1 cellular context compared by ENCODE assay signal in genomic region chr10:104231784-104232612, GRCh38.
TF ChIP-seq lines count a peak whose summit lies in the region.

Gene CFAP43 (minus strand): TSS chr10:104232364. CDS start chr10:104232246, 118 bp downstream.

TF ChIP-seq in K562, 482 proteins besides CTCF, POLR2A, EP300 and RAD21 (continued from another document and continues in another):
- TF ChIP-seq CEBPZ (IDR thresholded peaks at IDR 0.05; ENCODE audit: borderline replicate concordance, low read depth, low read length): no peak
- TF ChIP-seq DPF2 (IDR thresholded peaks at IDR 0.05): no peak
- no peak for TF ChIP-seq OTX1 (CRISPR knock-in tag; IDR thresholded peaks at IDR 0.05)
- TF ChIP-seq ZNF146 (CRISPR knock-in tag; IDR thresholded peaks at IDR 0.05; ENCODE audit: unreplicated experiment): no peak
- TF ChIP-seq SNAPC5 (CRISPR knock-in tag; IDR thresholded peaks at IDR 0.05): no peak
- TF ChIP-seq CHCHD3 (CRISPR knock-in tag; IDR thresholded peaks at IDR 0.05): no peak
- TF ChIP-seq IFI16 (CRISPR knock-in tag; IDR thresholded peaks at IDR 0.05): no peak
- no peak for TF ChIP-seq MED1 (CRISPR knock-in tag; IDR thresholded peaks at IDR 0.05; ENCODE audit: borderline replicate concordance)
- TF ChIP-seq CBX2 (IDR thresholded peaks at IDR 0.05; ENCODE audit: insufficient read depth, low read length, poor library complexity, severe bottlenecking): no peak
- TF ChIP-seq BDP1 (IDR thresholded peaks at IDR 0.05; ENCODE audit: insufficient read depth, insufficient read length): no peak
- TF ChIP-seq ZNF699 (CRISPR knock-in tag; IDR thresholded peaks at IDR 0.05; ENCODE audit: insufficient replicate concordance): no peak
- TF ChIP-seq ZNF512 (tag; IDR thresholded peaks at IDR 0.05): no peak
- no peak for TF ChIP-seq NBN (IDR thresholded peaks at IDR 0.05; ENCODE audit: low read depth)
- TF ChIP-seq, protein P1, sequence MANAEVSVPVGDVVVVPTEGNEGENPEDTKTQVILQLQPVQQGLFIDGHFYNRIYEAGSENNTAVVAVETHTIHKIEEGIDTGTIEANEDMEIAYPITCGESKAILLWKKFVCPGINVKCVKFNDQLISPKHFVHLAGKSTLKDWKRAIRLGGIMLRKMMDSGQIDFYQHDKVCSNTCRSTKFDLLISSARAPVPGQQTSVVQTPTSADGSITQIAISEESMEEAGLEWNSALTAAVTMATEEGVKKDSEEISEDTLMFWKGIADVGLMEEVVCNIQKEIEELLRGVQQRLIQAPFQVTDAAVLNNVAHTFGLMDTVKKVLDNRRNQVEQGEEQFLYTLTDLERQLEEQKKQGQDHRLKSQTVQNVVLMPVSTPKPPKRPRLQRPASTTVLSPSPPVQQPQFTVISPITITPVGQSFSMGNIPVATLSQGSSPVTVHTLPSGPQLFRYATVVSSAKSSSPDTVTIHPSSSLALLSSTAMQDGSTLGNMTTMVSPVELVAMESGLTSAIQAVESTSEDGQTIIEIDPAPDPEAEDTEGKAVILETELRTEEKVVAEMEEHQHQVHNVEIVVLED (CRISPR knock-in tag; IDR thresholded peaks at IDR 0.05): peak; percentile 39; the same call in 1 of the 2 replicates
- TF ChIP-seq BRD9 (IDR thresholded peaks at IDR 0.05; ENCODE audit: low read depth, partially characterized antibody): no peak
- no peak for TF ChIP-seq ATF1 (CRISPR knock-in tag; IDR thresholded peaks at IDR 0.05)
- TF ChIP-seq ATF1 (tag; IDR thresholded peaks at IDR 0.05): peak; percentile 45; the same call in 1 of the 2 replicates
- no peak for TF ChIP-seq POLR2AphosphoS2 (IDR thresholded peaks at IDR 0.05; ENCODE audit: low read length)
- TF ChIP-seq ATF4 (CRISPR knock-in tag; IDR thresholded peaks at IDR 0.05): no peak
- no peak for TF ChIP-seq ZNF311 (CRISPR knock-in tag; IDR thresholded peaks at IDR 0.05)
- TF ChIP-seq RBM34 (IDR thresholded peaks at IDR 0.05; ENCODE audit: borderline replicate concordance, insufficient read depth, low read length): no peak
- no peak for TF ChIP-seq ILK (tag; IDR thresholded peaks at IDR 0.05; ENCODE audit: borderline replicate concordance, low read depth)
- no peak for TF ChIP-seq ETS2 (tag; IDR thresholded peaks at IDR 0.05; ENCODE audit: borderline replicate concordance, poor library complexity, severe bottlenecking)
- TF ChIP-seq, protein P2, sequence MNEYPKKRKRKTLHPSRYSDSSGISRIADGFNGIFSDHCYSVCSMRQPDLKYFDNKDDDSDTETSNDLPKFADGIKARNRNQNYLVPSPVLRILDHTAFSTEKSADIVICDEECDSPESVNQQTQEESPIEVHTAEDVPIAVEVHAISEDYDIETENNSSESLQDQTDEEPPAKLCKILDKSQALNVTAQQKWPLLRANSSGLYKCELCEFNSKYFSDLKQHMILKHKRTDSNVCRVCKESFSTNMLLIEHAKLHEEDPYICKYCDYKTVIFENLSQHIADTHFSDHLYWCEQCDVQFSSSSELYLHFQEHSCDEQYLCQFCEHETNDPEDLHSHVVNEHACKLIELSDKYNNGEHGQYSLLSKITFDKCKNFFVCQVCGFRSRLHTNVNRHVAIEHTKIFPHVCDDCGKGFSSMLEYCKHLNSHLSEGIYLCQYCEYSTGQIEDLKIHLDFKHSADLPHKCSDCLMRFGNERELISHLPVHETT (CRISPR knock-in tag; conservative IDR thresholded peaks at IDR 0.05 in 1 of 2, IDR thresholded peaks at IDR 0.05 in 1 of 2): no peak
- peak; percentile 93 for TF ChIP-seq ZFX (CRISPR knock-in tag; IDR thresholded peaks at IDR 0.05)
- no peak for TF ChIP-seq ZNF133 (CRISPR knock-in tag; IDR thresholded peaks at IDR 0.05)
- TF ChIP-seq GTF3C2 (IDR thresholded peaks at IDR 0.05; ENCODE audit: borderline replicate concordance, extremely low read depth, insufficient read length): no peak
- no peak for TF ChIP-seq KHSRP (IDR thresholded peaks at IDR 0.05)
- TF ChIP-seq ZBTB49 (CRISPR knock-in tag; IDR thresholded peaks at IDR 0.05; ENCODE audit: borderline replicate concordance): no peak
- TF ChIP-seq ZNF282 (CRISPR knock-in tag; IDR thresholded peaks at IDR 0.05): no peak
- no peak for TF ChIP-seq PHF20 (IDR thresholded peaks at IDR 0.05; ENCODE audit: partially characterized antibody)
- no peak for TF ChIP-seq ARID2 (IDR thresholded peaks at IDR 0.05)
- peak; percentile 96 for TF ChIP-seq NEUROD1 (IDR thresholded peaks at IDR 0.05; ENCODE audit: borderline replicate concordance, low read depth, low read length, partially characterized antibody)
- TF ChIP-seq COPS2 (conservative IDR thresholded peaks at IDR 0.05): no peak
- TF ChIP-seq, protein P3, sequence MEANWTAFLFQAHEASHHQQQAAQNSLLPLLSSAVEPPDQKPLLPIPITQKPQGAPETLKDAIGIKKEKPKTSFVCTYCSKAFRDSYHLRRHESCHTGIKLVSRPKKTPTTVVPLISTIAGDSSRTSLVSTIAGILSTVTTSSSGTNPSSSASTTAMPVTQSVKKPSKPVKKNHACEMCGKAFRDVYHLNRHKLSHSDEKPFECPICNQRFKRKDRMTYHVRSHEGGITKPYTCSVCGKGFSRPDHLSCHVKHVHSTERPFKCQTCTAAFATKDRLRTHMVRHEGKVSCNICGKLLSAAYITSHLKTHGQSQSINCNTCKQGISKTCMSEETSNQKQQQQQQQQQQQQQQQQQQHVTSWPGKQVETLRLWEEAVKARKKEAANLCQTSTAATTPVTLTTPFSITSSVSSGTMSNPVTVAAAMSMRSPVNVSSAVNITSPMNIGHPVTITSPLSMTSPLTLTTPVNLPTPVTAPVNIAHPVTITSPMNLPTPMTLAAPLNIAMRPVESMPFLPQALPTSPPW (CRISPR knock-in tag; IDR thresholded peaks at IDR 0.05): peak; percentile 51
- peak; percentile 80; the same call in 1 of the 2 replicates for TF ChIP-seq PHF8 (IDR thresholded peaks at IDR 0.05; ENCODE audit: borderline replicate concordance, low read length)
- TF ChIP-seq ETV5 (CRISPR knock-in tag; IDR thresholded peaks at IDR 0.05; ENCODE audit: low read depth): no peak
- TF ChIP-seq ZNF217 (CRISPR knock-in tag; IDR thresholded peaks at IDR 0.05): no peak
- TF ChIP-seq BCLAF1 (IDR thresholded peaks at IDR 0.05; ENCODE audit: borderline replicate concordance in 1 of 2, control insufficient read depth in 1 of 2, low read depth in 2 of 2, low read length in 1 of 2): no peak
